ENCODE assay signal across 8 cellular contexts in the genomic region with DNA sequence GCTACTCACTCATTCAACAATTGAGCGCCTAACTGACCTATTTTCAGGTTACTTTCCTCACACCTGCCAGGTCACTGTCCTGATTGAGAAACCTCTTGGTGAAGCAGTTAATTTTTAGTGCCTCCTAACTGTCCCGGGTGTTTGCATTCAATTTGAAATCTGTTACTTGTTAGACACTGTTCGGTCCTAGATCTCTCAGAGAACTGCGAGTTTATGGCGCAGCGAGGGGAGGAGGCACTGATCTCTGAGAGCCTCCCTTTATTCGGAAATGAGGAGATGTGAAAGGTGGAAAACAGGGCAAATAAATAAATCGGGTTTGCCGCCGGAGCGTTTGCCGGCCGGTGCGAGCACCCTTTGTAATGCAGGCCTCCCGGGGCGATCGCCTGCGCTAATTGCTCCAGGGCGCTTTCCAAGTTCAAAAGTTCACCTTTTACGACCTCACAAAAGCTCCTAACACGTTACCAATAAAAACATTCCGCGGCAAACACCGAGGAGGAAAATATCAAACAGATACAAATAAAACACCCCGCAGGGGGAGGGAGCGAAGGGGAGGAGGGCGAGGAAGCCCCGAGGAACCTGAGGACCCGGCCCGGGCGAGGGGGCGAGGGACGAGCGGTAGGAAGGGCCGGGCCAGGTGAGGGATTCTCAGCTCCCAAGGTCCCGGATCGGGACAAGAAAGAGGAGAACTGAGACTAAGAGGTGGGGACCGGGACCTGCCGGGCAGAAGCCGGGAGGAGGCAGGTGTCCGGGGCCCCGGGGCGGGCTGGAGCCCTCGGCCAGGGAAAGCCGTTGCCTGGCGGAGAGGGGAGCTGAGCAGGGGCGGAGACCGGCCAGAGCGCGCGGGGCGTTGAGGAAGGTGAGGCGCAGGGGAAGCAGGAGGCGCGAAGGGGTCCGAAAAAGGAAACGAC. TPM values are rescaled to one million over a fixed set of nuclear protein-coding genes. Genes with fewer than 3 reads are reported as not detected.
DNase-seq lines count a peak whose midpoint lies in the region; ATAC-seq and TF ChIP-seq lines count a peak whose summit lies in the region.

No MANE protein-coding gene starts in this region.

- H3K4me3 ChIP-seq in dorsolateral prefrontal cortex = peak overlapping the region; percentile 64 to 99 (median 91)
- peak overlapping the region; percentile 86 to 87 for H3K4me3 ChIP-seq in mucosa of rectum (ENCODE audit: low read length in 2 of 2)

- peaks cover 2 to 11% of the 10 kb centered on the region in 2 donors for H3K4me1 ChIP-seq in mucosa of rectum (ENCODE audit: control insufficient read depth in 2 of 2, insufficient read depth in 2 of 2, low read length in 2 of 2)

- in situ Hi-C loops in GM13977 (cut with MboI; ENCODE audit: low pct_unique_long_range_greater_than_20kb, low sequenced_read_pairs, unreplicated experiment) = loop anchor here (5.0 to 25.0 kb wide), 2 partner anchors 83 to 368 kb away; a partner anchor contains a TSS

- no peak for ATAC-seq in GM19023 (IDR thresholded peaks at IDR 0.05; ENCODE audit: unreplicated experiment)

- intact Hi-C loops in dorsolateral prefrontal cortex (cut with DNase I) = loop anchor here (5.0 to 10.0 kb wide), 5 partner anchors 112 to 415 kb away; a partner anchor contains a TSS

- TF ChIP-seq CTCF in dorsolateral prefrontal cortex (IDR thresholded peaks at IDR 0.05 in 54 of 56, conservative IDR thresholded peaks at IDR 0.05 in 2 of 56; ENCODE audit: low read depth in 1 of 56, partially characterized antibody in 56 of 56) = no peak
- TF ChIP-seq CTCF in GM13977 (IDR thresholded peaks at IDR 0.05; ENCODE audit: extremely low read depth, insufficient read depth, missing control alignments) = no peak

- H3K27ac ChIP-seq in dorsolateral prefrontal cortex = peak overlapping the region in 4 of 59 donors; percentile 12 to 80 (median 43)
- peak overlapping the region; percentile 86 to 87 for H3K27ac ChIP-seq in mucosa of rectum (ENCODE audit: low read depth in 2 of 2, low read length in 2 of 2)

- peak; percentile 37 for DNase-seq in activated T-cell treated with anti-CD3 and anti-CD28 coated beads, Interleukin-2, amount 50 U/mL, for 1 hour
- DNase-seq in activated T-cell treated with anti-CD3 and anti-CD28 coated beads for 4 hours (no peak), RKO (ENCODE audit: low spot score) (peak; percentile 63), dorsolateral prefrontal cortex (peak in 1 of 10 donors; percentile 34), GM13977 (ENCODE audit: low spot score) (no peak)
- DNase-seq in activated CD4-positive, CD25-positive, alpha-beta regulatory T cell treated with anti-CD3 and anti-CD28 coated beads, Interleukin-2, amount 50 U/mL, for 72 hours = no peak

- no peaks in the 10 kb centered on the region for H3K36me3 ChIP-seq in mucosa of rectum (ENCODE audit: control insufficient read depth in 2 of 2, insufficient read depth in 2 of 2, low read length in 2 of 2)

- H3K27me3 ChIP-seq in dorsolateral prefrontal cortex = peaks cover 0 to 6% (median 0%) of the 10 kb centered on the region in 45 donors
- H3K27me3 ChIP-seq in mucosa of rectum (ENCODE audit: control insufficient read depth in 2 of 2, insufficient read depth in 2 of 2, low read length in 2 of 2) = peaks cover 0 to 5% of the 10 kb centered on the region in 2 donors

- peak overlapping the region; percentile 56 to 88 for H3K9ac ChIP-seq in mucosa of rectum (ENCODE audit: low read depth in 1 of 2, low read length in 2 of 2)

- H3K9me3 ChIP-seq in mucosa of rectum (ENCODE audit: control insufficient read depth in 2 of 2, low read length in 2 of 2) = no peaks in the 10 kb centered on the region

RNA-seq across cellular contexts. Expression of a gene that starts 1.4 kb away (rescaled TPM):
- total RNA-seq in dorsolateral prefrontal cortex = 1 to 10 TPM; 2.5 to 7.4 (median 4.5) TPM

RNA-seq across cellular contexts. Expression of a gene that starts 7.2 kb away (rescaled TPM):
- total RNA-seq in dorsolateral prefrontal cortex = 10 to 100 TPM in 14 of 120 experiments, 1 to 10 TPM in 104, under 1 TPM in 2; 0.36 to 21.2 (median 4.4) TPM

Comparison
In these comparisons a context has a peak if more than half of its experiments do, and no peak if none do; other contexts are left out.
1. DNase-seq: peak in activated T-cell treated with anti-CD3 and anti-CD28 coated beads, Interleukin-2, amount 50 U/mL, for 1 hour (single experiment) and RKO (single experiment); none in activated T-cell treated with anti-CD3 and anti-CD28 coated beads for 4 hours (single experiment), GM13977 (single experiment) and activated CD4-positive, CD25-positive, alpha-beta regulatory T cell treated with anti-CD3 and anti-CD28 coated beads, Interleukin-2, amount 50 U/mL, for 72 hours (single experiment).